ENCODE assay signal across 30 cellular contexts in genomic region chr12:80196419-80196818, GRCh38.
"Had no signal": no experiment of that assay in that cellular context is flagged by ENCODE, and none has a peak within 500 bp of the region (broad histone marks: within the 10 kb centered on the region; RNA-seq: fewer than 3 reads in every experiment).

No MANE protein-coding gene starts in this region.

- H3K4me3 ChIP-seq: ascending aorta, coronary artery, Peyer's patch had no signal

- H3K9me3 ChIP-seq: ascending aorta, Peyer's patch had no signal

- DNase-seq: activated B cell treated with CpG ODN at 0.5 μM for 24 hours; activated CD4-positive, alpha-beta memory T cell treated with anti-CD3 and anti-CD28 coated beads, Interleukin-2, amount 10 ng/mL, durations not matched to agents 7 days and 5 days; activated CD4-positive, alpha-beta T cell treated with anti-CD3 and anti-CD28 coated beads for 4 hours; activated CD4-positive, CD25-positive, alpha-beta regulatory T cell treated with anti-CD3 and anti-CD28 coated beads, Interleukin-2, amount 50 U/mL, for 72 hours; activated gamma-delta T cell; activated naive CD4-positive, alpha-beta T cell treated with Interleukin-2 at 50 U/mL for 16 hours; activated naive CD8-positive, alpha-beta T cell treated with anti-CD3 and anti-CD28 coated beads, Interleukin-2, amount 10 ng/mL, durations not matched to agents 7 days and 5 days; activated T-cell treated with anti-CD3 and anti-CD28 coated beads, Interleukin-2, amount 50 U/mL, for 1 hour; amygdala; MM.1S; MV-4-11; NCI-H1092; NCI-H1694 treated with DMSO at 0.1 percent for 48 hours; NCI-H2029; NCI-H2171; NCI-H510A; NCI-H526; NCI-H774; PC-3; Peyer's patch; SW 1271; T-helper 1 cell; T-helper 2 cell; T-helper 9 cell had no signal

- H3K27me3 ChIP-seq: ascending aorta, Peyer's patch had no signal

- H3K9ac ChIP-seq: KMS-11 had no signal

- H3K27ac ChIP-seq: ascending aorta, coronary artery, KMS-11, Peyer's patch, RWPE1, VCaP had no signal

- ATAC-seq: PC-3, Right ventricle myocardium inferior had no signal

- H3K36me3 ChIP-seq: ascending aorta, Peyer's patch had no signal

- H3K4me1 ChIP-seq: Peyer's patch had no signal
